Comparison of ENCODE assay signal across 8 cellular contexts in genomic region chrX:54640103-54640428, GRCh38.
DNase-seq lines count a peak whose midpoint lies in the region; ATAC-seq and TF ChIP-seq lines count a peak whose summit lies in the region.

No MANE protein-coding gene starts in this region.

- H3K27ac Mint-ChIP-seq in CD14-positive monocyte = peak overlapping the region; percentile 97 to 99 (median 98)
- peak overlapping the region; percentile 97 to 99 for H3K27ac Mint-ChIP-seq in effector memory CD8-positive, alpha-beta T cell

- intact Hi-C loops in CD14-positive monocyte (cut with micrococcal nuclease) = loop anchor here (10.0 kb wide), 4 partner anchors 165 to 515 kb away; partner anchors contain the start of genes APEX2 (in 1 of the 2) and MAGED2 (in 1 of the 2)

- no peaks in the 10 kb centered on the region for H3K27me3 ChIP-seq in neuron (ENCODE audit: insufficient read depth, low read length)

- H3K4me3 ChIP-seq in NB4 (ENCODE audit: low read depth, low read length) = peak overlapping the region; percentile 80
- peak overlapping the region; percentile 47 for H3K4me3 ChIP-seq in neuron (ENCODE audit: low read length)

- no peak for ATAC-seq in effector memory CD8-positive, alpha-beta T cell (replicated peaks)
- no peak for ATAC-seq in HG02623 (IDR thresholded peaks at IDR 0.05; ENCODE audit: unreplicated experiment)

- H3K27me3 Mint-ChIP-seq in CD14-positive monocyte (ENCODE audit: low read depth in 3 of 3) = peaks cover 0 to 6% (median 1%) of the 10 kb centered on the region in 3 donors
- H3K27me3 Mint-ChIP-seq in effector memory CD8-positive, alpha-beta T cell = no peaks in the 10 kb centered on the region

- peaks cover 0 to 7% (median under 1%) of the 10 kb centered on the region in 7 donors for H3K9me3 Mint-ChIP-seq in CD14-positive monocyte
- no peaks in the 10 kb centered on the region for H3K9me3 Mint-ChIP-seq in effector memory CD8-positive, alpha-beta T cell

- DNase-seq in CD14-positive monocyte (ENCODE audit: low spot score) (no peak), NB4 (ENCODE audit: low read depth) (no peak), NCI-H82 treated with DMSO at 0.1 percent for 48 hours (lab: John Stamatoyannopoulos, UW; ENCODE audit: unreplicated experiment) (no peak), NCI-H2081 (lab: John Stamatoyannopoulos, UW) (no peak), SK-N-DZ (ENCODE audit: low spot score) (no peak)
- DNase-seq in effector memory CD8-positive, alpha-beta T cell = no peak

- no peaks in the 10 kb centered on the region for H3K36me3 ChIP-seq in neuron (ENCODE audit: insufficient read depth, low read length)

- peak overlapping the region; percentile 86 to 92 for H3K4me3 Mint-ChIP-seq in CD14-positive monocyte
- peak overlapping the region; percentile 90 to 93 for H3K4me3 Mint-ChIP-seq in effector memory CD8-positive, alpha-beta T cell

- peaks cover 4% of the 10 kb centered on the region for H3K4me1 Mint-ChIP-seq in CD14-positive monocyte
- peaks cover 6 to 11% of the 10 kb centered on the region in 2 donors for H3K4me1 Mint-ChIP-seq in effector memory CD8-positive, alpha-beta T cell (ENCODE audit: low read depth in 2 of 2)

- no peaks in the 10 kb centered on the region for H3K36me3 Mint-ChIP-seq in CD14-positive monocyte
- H3K36me3 Mint-ChIP-seq in effector memory CD8-positive, alpha-beta T cell (ENCODE audit: insufficient read depth) = peaks cover 14% of the 10 kb centered on the region

- peaks cover under 1% of the 10 kb centered on the region for H3K9me3 ChIP-seq in neuron (ENCODE audit: low read length)

- TF ChIP-seq CTCF in CD14-positive monocyte (IDR thresholded peaks at IDR 0.05) (peak; percentile 25), NB4 (IDR thresholded peaks at IDR 0.05; ENCODE audit: low read depth, low read length) (no peak)

- no peak overlapping the region for H2AFZ ChIP-seq in neuron (ENCODE audit: low read depth, low read length)

- no peaks in the 10 kb centered on the region for H3K4me1 ChIP-seq in neuron (ENCODE audit: insufficient read depth, low read length)

- no peak for TF ChIP-seq POLR2A in NB4 (IDR thresholded peaks at IDR 0.05; ENCODE audit: extremely low read depth, insufficient read length)
